In genomic region chr9:127854169-127854833, GRCh38 we compare ENCODE assay signal across 8 cellular contexts. TPM values are rescaled to one million over a fixed set of nuclear protein-coding genes. Genes with fewer than 3 reads are reported as not detected.
A peak's percentile ranks its signal among the peaks of the same experiment; 100 is the strongest.
DNase-seq lines count a peak whose midpoint lies in the region; ATAC-seq and TF ChIP-seq lines count a peak whose summit lies in the region.

TSS of gene ENG (minus strand) at chr9:127854658. CDS start at chr9:127854355, 303 bp downstream.

- H3K4me1 Mint-ChIP-seq in HFFc6 (ENCODE audit: low read depth) = peaks cover 17% of the 10 kb centered on the region
- peaks cover 29% of the 10 kb centered on the region for H3K4me1 Mint-ChIP-seq in activated naive CD8-positive, alpha-beta T cell (ENCODE audit: low read depth)

- H3K4me3 ChIP-seq in prostate gland = peak within 1 kb of the TSS; percentile 39 to 40

- intact Hi-C loops in head of caudate nucleus (cut with DNase I) = no loop called here
- intact Hi-C loops in prostate gland (cut with DNase I) = no loop called here

- H3K4me1 ChIP-seq in prostate gland (replicated peaks) = no peaks in the 10 kb centered on the region

- no peaks in the 10 kb centered on the region for H3K36me3 ChIP-seq in prostate gland

- peaks cover 23% of the 10 kb centered on the region for H3K36me3 Mint-ChIP-seq in HFFc6 (ENCODE audit: low read depth)
- H3K36me3 Mint-ChIP-seq in activated naive CD8-positive, alpha-beta T cell = peaks cover 2% of the 10 kb centered on the region

- 28% methylated on average over 30 of the region's 37 CpGs for WGBS in prostate gland

- peak; percentile 46 for TF ChIP-seq CTCF in HFFc6 (IDR thresholded peaks at IDR 0.05)
- TF ChIP-seq CTCF in prostate gland (IDR thresholded peaks at IDR 0.05) = no peak

- H3K27me3 ChIP-seq in prostate gland (replicated peaks; ENCODE audit: insufficient read depth) = no peaks in the 10 kb centered on the region

- H3K27ac ChIP-seq in prostate gland = peak within 1 kb of the TSS; percentile 60 to 69

- H3K4me3 Mint-ChIP-seq in HFFc6 = peak within 1 kb of the TSS; percentile 94
- H3K4me3 Mint-ChIP-seq in activated naive CD8-positive, alpha-beta T cell = peak within 1 kb of the TSS; percentile 87

- TF ChIP-seq POLR2A in prostate gland (IDR thresholded peaks at IDR 0.05) = no peak

- H3K27ac Mint-ChIP-seq in HFFc6 = peak within 1 kb of the TSS; percentile 88
- peak within 1 kb of the TSS; percentile 82 for H3K27ac Mint-ChIP-seq in activated naive CD8-positive, alpha-beta T cell

- no peaks in the 10 kb centered on the region for H3K9me3 ChIP-seq in prostate gland

- H3K9me3 Mint-ChIP-seq in HFFc6 = peaks cover 12% of the 10 kb centered on the region
- peaks cover 3% of the 10 kb centered on the region for H3K9me3 Mint-ChIP-seq in activated naive CD8-positive, alpha-beta T cell (ENCODE audit: low read depth)

- no peak for ATAC-seq in GM19023 (IDR thresholded peaks at IDR 0.05; ENCODE audit: unreplicated experiment)

- no peaks in the 10 kb centered on the region for H3K27me3 Mint-ChIP-seq in HFFc6 (ENCODE audit: insufficient read depth)
- H3K27me3 Mint-ChIP-seq in activated naive CD8-positive, alpha-beta T cell = no peaks in the 10 kb centered on the region

- DNase-seq in AG08396 (ENCODE audit: low spot score) (peak; percentile 77), HFFc6 (peak; percentile 63), head of caudate nucleus (peak in 24 of 42 donors; percentile 6 to 67 (median 40)), prostate gland (ENCODE audit: low spot score) (peak; percentile 31), hippocampal formation (lab: John Stamatoyannopoulos, UW) (no peak), SIG-M5 treated with dmso at 0.1 percent for 504 hours (lab: John Stamatoyannopoulos, UW; ENCODE audit: unreplicated experiment) (no peak)

RNA-seq across cellular contexts. Expression of gene ENG, which starts in this region (rescaled TPM):
- total RNA-seq in HFFc6 (2021; fragmentation: NEBNext Ultra II Directional; extraction: Animal tissue kit (Norgen Biotek cat#: 25700)) = 100 to 1,000 TPM; 205 to 249 (median 227) TPM
- 100 to 1,000 TPM in 1 of 2 donors, 10 to 100 TPM in 1; 24.3 to 336 TPM for total RNA-seq in prostate gland

Comparison
In these comparisons a context has a peak if more than half of its experiments do, and no peak if none do; other contexts are left out.
1. DNase-seq: peak in AG08396 (single experiment), HFFc6 (single experiment), head of caudate nucleus (24 of 42) and prostate gland (single experiment); none in hippocampal formation (0 of 2) and SIG-M5 treated with dmso at 0.1 percent for 504 hours (single experiment).